In the genomic region with DNA sequence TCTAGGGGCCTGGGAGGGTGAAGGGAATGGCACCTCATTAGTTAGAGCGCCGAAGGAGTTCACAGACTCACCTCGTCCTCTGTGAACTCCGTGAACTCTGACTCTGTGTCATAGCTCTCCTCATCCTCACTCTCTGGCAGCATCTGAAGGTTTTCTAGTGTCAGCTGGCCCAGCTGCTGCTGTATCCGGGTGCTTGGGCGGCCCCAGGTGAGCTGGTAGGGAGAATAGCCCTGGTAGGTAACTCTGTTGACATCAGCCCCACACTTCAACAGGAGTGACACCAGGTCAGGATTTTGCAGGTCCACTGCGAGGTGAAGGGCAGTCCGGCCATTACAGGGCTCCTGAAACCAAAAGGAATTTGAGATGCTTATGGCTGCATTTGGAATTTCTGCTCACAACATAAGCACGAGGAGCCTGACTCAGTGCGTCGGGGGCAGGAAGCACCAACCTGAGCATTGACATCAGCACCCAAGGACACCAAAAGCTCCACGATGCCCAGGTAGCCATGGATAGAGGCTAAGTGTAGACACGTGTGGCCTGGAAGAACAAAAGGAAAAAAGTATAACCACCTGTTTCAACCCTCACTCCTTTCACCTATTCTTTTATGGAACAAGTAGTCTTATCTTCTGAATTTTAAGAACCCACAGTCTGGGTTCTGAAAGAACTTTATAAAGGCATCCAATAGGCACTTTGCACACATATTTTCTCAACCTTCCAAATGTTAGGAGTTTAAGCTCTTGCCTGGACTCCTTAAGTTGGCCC, we compare ENCODE assay signal across 8 cellular contexts. TPM values are rescaled to one million over a fixed set of nuclear protein-coding genes. Genes with fewer than 3 reads are reported as not detected.
DNase-seq lines count a peak whose midpoint lies in the region; ATAC-seq and TF ChIP-seq lines count a peak whose summit lies in the region.

No MANE protein-coding gene starts in this region.

- H3K27ac ChIP-seq in CD8-positive, alpha-beta memory T cell (ENCODE audit: low read depth, low read length) = peak overlapping the region; percentile 98
- H3K27ac ChIP-seq in duodenal mucosa (ENCODE audit: low read depth, low read length) = peak overlapping the region; percentile 99

- ATAC-seq in HG03460 (IDR thresholded peaks at IDR 0.05; ENCODE audit: unreplicated experiment) = no peak

- peaks cover 30% of the 10 kb centered on the region for H3K36me3 ChIP-seq in CD8-positive, alpha-beta memory T cell (ENCODE audit: insufficient read depth, low read length)
- H3K36me3 ChIP-seq in duodenal mucosa (ENCODE audit: control insufficient read depth in 1 of 2, insufficient read depth in 2 of 2, low read length in 2 of 2) = peaks cover 37 to 42% of the 10 kb centered on the region in 2 donors

- POLR2A ChIA-PET in CD8-positive, alpha-beta memory T cell (lab: Charles Lee) = interaction anchor here (0.6 to 5.9 kb wide), 11 partner anchors 14 to 420 kb away, joined by 3 to 99 read pairs (median 21); a partner anchor contains a TSS

- peak overlapping the region; percentile 94 to 99 (median 95) for H3K4me3 Mint-ChIP-seq in CD8-positive, alpha-beta memory T cell
- H3K4me3 Mint-ChIP-seq in nephron = peak overlapping the region; percentile 86 to 93 (median 91)

- H3K9me3 ChIP-seq in CD8-positive, alpha-beta memory T cell (ENCODE audit: low read length) = no peaks in the 10 kb centered on the region
- no peaks in the 10 kb centered on the region for H3K9me3 ChIP-seq in duodenal mucosa (ENCODE audit: control insufficient read depth in 1 of 2, low read length in 2 of 2)

- TF ChIP-seq CTCF in nephron (IDR thresholded peaks at IDR 0.05; ENCODE audit: unreplicated experiment in 3 of 3) = no peak
- no peak for TF ChIP-seq CTCF in GM10266 (IDR thresholded peaks at IDR 0.05; ENCODE audit: control insufficient read depth, insufficient read depth, low read depth, missing control alignments)

- H3K27me3 Mint-ChIP-seq in CD8-positive, alpha-beta memory T cell = peaks cover 0 to 15% of the 10 kb centered on the region in 2 donors
- H3K27me3 Mint-ChIP-seq in nephron (ENCODE audit: low read depth) = no peaks in the 10 kb centered on the region

- CTCF ChIA-PET in CD8-positive, alpha-beta memory T cell (lab: Charles Lee) = interaction anchor here (0.9 to 5.0 kb wide), 11 partner anchors 8 to 261 kb away, joined by 3 to 32 read pairs (median 4); a partner anchor contains a TSS

- peak overlapping the region; percentile 96 to 100 (median 100) for H3K27ac Mint-ChIP-seq in CD8-positive, alpha-beta memory T cell
- peak overlapping the region; percentile 89 to 99 (median 92) for H3K27ac Mint-ChIP-seq in nephron

- H3K9ac ChIP-seq in duodenal mucosa (ENCODE audit: low read depth in 1 of 2, low read length in 2 of 2) = peak overlapping the region; percentile 94 to 98

- peaks cover 51% of the 10 kb centered on the region for H3K4me1 ChIP-seq in CD8-positive, alpha-beta memory T cell (ENCODE audit: insufficient read depth, low read length)
- peaks cover 63 to 64% of the 10 kb centered on the region in 2 donors for H3K4me1 ChIP-seq in duodenal mucosa (ENCODE audit: control insufficient read depth in 1 of 2, insufficient read depth in 2 of 2, low read length in 2 of 2)

- no peaks in the 10 kb centered on the region for H3K27me3 ChIP-seq in CD8-positive, alpha-beta memory T cell (ENCODE audit: insufficient read depth, low read length, poor library complexity, severe bottlenecking)
- no peaks in the 10 kb centered on the region for H3K27me3 ChIP-seq in duodenal mucosa (ENCODE audit: control insufficient read depth in 1 of 2, insufficient read depth in 2 of 2, low read length in 2 of 2)

- DNase-seq in CD8-positive, alpha-beta memory T cell = peak in 4 of 5 donors; percentile 17 to 66 (median 54)
- DNase-seq in T-helper 9 cell = peak; percentile 32
- no peak for DNase-seq in 8988T
- no peak for DNase-seq in SIG-M5 (lab: John Stamatoyannopoulos, UW)
- DNase-seq in GM10266 (ENCODE audit: extremely low spot score) = no peak

- peak overlapping the region; percentile 98 for H3K4me3 ChIP-seq in CD8-positive, alpha-beta memory T cell (ENCODE audit: low read length)
- peak overlapping the region; percentile 95 to 99 for H3K4me3 ChIP-seq in duodenal mucosa (ENCODE audit: low read depth in 1 of 2, low read length in 2 of 2)

- peaks cover 25 to 61% (median 30%) of the 10 kb centered on the region in 3 donors for H3K36me3 Mint-ChIP-seq in CD8-positive, alpha-beta memory T cell
- peaks cover 47% of the 10 kb centered on the region for H3K36me3 Mint-ChIP-seq in nephron (ENCODE audit: low read depth)

- H3K9me3 Mint-ChIP-seq in CD8-positive, alpha-beta memory T cell = peaks cover 0 to 4% (median 0%) of the 10 kb centered on the region in 5 donors
- H3K9me3 Mint-ChIP-seq in nephron = no peaks in the 10 kb centered on the region

- peaks cover 63 to 81% (median 70%) of the 10 kb centered on the region in 3 donors for H3K4me1 Mint-ChIP-seq in CD8-positive, alpha-beta memory T cell
- peaks cover 61% of the 10 kb centered on the region for H3K4me1 Mint-ChIP-seq in nephron

RNA-seq across cellular contexts. Expression of a gene that starts 2.0 kb away (rescaled TPM):
- total RNA-seq in CD8-positive, alpha-beta memory T cell = 100 to 1,000 TPM; 482 to 483 TPM
- 344 TPM for polyA plus RNA-seq in CD8-positive, alpha-beta memory T cell

Comparison
In these comparisons a context has a peak if more than half of its experiments do, and no peak if none do; other contexts are left out.
1. DNase-seq: peak in CD8-positive, alpha-beta memory T cell (4 of 5) and T-helper 9 cell (single experiment); none in 8988T (single experiment), SIG-M5 (single experiment) and GM10266 (single experiment).